Comparison of ENCODE assay signal across 18 cellular contexts in the genomic region with DNA sequence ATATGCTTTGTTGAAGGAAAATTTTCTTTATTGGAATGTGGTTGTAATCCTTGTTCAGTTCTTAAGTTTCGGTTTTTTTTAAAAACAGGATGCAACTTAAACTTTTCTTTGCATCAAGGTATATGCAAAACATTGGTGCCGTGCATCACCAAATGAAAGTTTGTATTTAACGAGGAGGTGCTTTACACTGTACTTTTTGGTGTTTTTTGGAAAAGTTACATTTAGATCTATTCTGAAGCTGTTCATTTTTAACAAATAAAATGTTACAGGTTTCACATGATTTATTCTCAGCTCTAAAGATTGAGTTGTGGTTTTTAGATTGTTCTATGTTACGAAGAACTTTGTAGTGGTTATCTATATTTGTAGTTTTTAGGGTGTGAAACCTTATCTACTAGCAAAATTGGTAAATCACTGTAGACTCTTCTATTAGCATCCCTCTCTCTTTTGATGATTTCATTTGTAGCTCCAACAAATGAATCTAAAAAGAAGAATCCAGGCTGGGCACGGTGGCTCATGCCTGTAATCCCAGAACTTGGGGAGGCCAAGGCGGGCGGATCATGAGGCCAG. TPM values are rescaled to one million over a fixed set of nuclear protein-coding genes. Genes with fewer than 3 reads are reported as not detected.
A peak's percentile ranks its signal among the peaks of the same experiment; 100 is the strongest.
DNase-seq lines count a peak whose midpoint lies in the region; ATAC-seq, FAIRE-seq and TF ChIP-seq lines count a peak whose summit lies in the region.
"Had no signal": no experiment of that assay in that cellular context is flagged by ENCODE, and none has a peak within 500 bp of the region (broad histone marks: within the 10 kb centered on the region; RNA-seq: fewer than 3 reads in every experiment).

No MANE protein-coding gene starts in this region.

- TF ChIP-seq CTCF in natural killer cell (IDR thresholded peaks at IDR 0.05), result no peak
- no peak for TF ChIP-seq CTCF in GM12878 (IDR thresholded peaks at IDR 0.05 in 2 of 3, conservative IDR thresholded peaks at IDR 0.05 in 1 of 3; ENCODE audit: control insufficient read depth in 2 of 3, extremely low read depth in 1 of 3, insufficient read depth in 1 of 3, low read depth in 3 of 3, low read length in 3 of 3)
- no peak for TF ChIP-seq CTCF in WERI-Rb-1 (IDR thresholded peaks at IDR 0.05; ENCODE audit: low read depth, low read length)

- no peak overlapping the region for H2AFZ ChIP-seq in GM12878 (ENCODE audit: control insufficient read depth, low read depth, low read length)

- H3K9me3 Mint-ChIP-seq in natural killer cell, result no peaks in the 10 kb centered on the region
- H3K9me3 Mint-ChIP-seq in natural killer cell treated with Interleukin-12 subunit alpha and Interleukin-12 subunit beta and Interleukin-15 and Interleukin-18, amount 100 ng/mL, for 72 hours, result no peaks in the 10 kb centered on the region
- no peaks in the 10 kb centered on the region for H3K9me3 Mint-ChIP-seq in stimulated activated memory B cell treated with anti-CD40 and anti-IgM and Interleukin-4, amounts not matched to agents 10 μg/mL and 1 μg/mL and 100 μg/mL, for 72 hours

- RAD21 ChIA-PET in GM12878 (lab: Charles Lee; ENCODE audit: unreplicated experiment), result interaction anchor here (0.8 to 5.5 kb wide), 8 partner anchors 10 to 72 kb away, joined by 3 to 53 read pairs (median 4); a partner anchor contains a TSS

- BruUV-seq in GM12878 (replicated peaks; lab: Mats Ljungman, UMichigan), result no TSS peak

- no peaks in the 10 kb centered on the region for H3K27me3 Mint-ChIP-seq in natural killer cell (ENCODE audit: low read depth in 2 of 2)
- H3K27me3 Mint-ChIP-seq in natural killer cell treated with Interleukin-12 subunit alpha and Interleukin-12 subunit beta and Interleukin-15 and Interleukin-18, amount 100 ng/mL, for 72 hours, result no peaks in the 10 kb centered on the region
- H3K27me3 Mint-ChIP-seq in stimulated activated memory B cell treated with anti-CD40 and anti-IgM and Interleukin-4, amounts not matched to agents 10 μg/mL and 1 μg/mL and 100 μg/mL, for 72 hours, result no peaks in the 10 kb centered on the region

- H3K4me1 ChIP-seq in GM12878 (ENCODE audit: control insufficient read depth, insufficient read depth, low read length), result peaks cover 25% of the 10 kb centered on the region
- H3K4me1 ChIP-seq: SJSA1 had no signal

- peak overlapping the region; percentile 31 to 59 for H3K27ac Mint-ChIP-seq in natural killer cell
- peak overlapping the region in 1 of 2 donors; percentile 63 for H3K27ac Mint-ChIP-seq in natural killer cell treated with Interleukin-12 subunit alpha and Interleukin-12 subunit beta and Interleukin-15 and Interleukin-18, amount 100 ng/mL, for 72 hours
- peak overlapping the region; percentile 94 for H3K27ac Mint-ChIP-seq in stimulated activated memory B cell treated with anti-CD40 and anti-IgM and Interleukin-4, amounts not matched to agents 10 μg/mL and 1 μg/mL and 100 μg/mL, for 72 hours

- DNase-seq in natural killer cell, result no peak
- no peak for DNase-seq in natural killer cell treated with Interleukin-12 subunit alpha and Interleukin-12 subunit beta and Interleukin-15 and Interleukin-18, amount 100 ng/mL, for 72 hours (ENCODE audit: low spot score)
- no peak for DNase-seq in GM18507 (ENCODE audit: extremely low spot score, insufficient read length, low read depth)
- no peak for DNase-seq in GM12878 (ENCODE audit: low read depth, low spot score)
- DNase-seq in WERI-Rb-1, result no peak
- DNase-seq in GM19239 (ENCODE audit: insufficient read length, low spot score), result no peak
- DNase-seq: DMS 273 treated with DMSO at 0.1 percent for 48 hours; EL; HCEC 1CT; NCI-H1417; NCI-H2029; NCI-H2227 treated with DMSO at 0.1 percent for 48 hours; NCI-H526 treated with DMSO at 0.1 percent for 48 hours; NK-92 treated with Interleukin-12 subunit alpha and Interleukin-12 subunit beta, amount 100 ng/mL, for 24 hours; PC-3 had no signal

- WGBS in GM12878 (ENCODE audit: insufficient coverage, insufficient replicate concordance, low lambda C conversion rate, missing lambda C conversion rate), result 29% methylated on average over 7 of the region's 7 CpGs

- H4K20me1 ChIP-seq in GM12878 (ENCODE audit: control insufficient read depth, insufficient read depth), result no peaks in the 10 kb centered on the region

- FAIRE-seq in GM18507 (lab: Jason Lieb, UNC), result peak; percentile 49
- peak; percentile 27 for FAIRE-seq in GM12878 (lab: Jason Lieb, UNC)
- no peak for FAIRE-seq in GM19239 (lab: Jason Lieb, UNC)

- H3K4me3 Mint-ChIP-seq in natural killer cell, result no peak overlapping the region
- no peak overlapping the region for H3K4me3 Mint-ChIP-seq in natural killer cell treated with Interleukin-12 subunit alpha and Interleukin-12 subunit beta and Interleukin-15 and Interleukin-18, amount 100 ng/mL, for 72 hours
- peak overlapping the region; percentile 58 for H3K4me3 Mint-ChIP-seq in stimulated activated memory B cell treated with anti-CD40 and anti-IgM and Interleukin-4, amounts not matched to agents 10 μg/mL and 1 μg/mL and 100 μg/mL, for 72 hours

- H3K79me2 ChIP-seq in GM12878 (ENCODE audit: control insufficient read depth, insufficient read depth, low read length), result peaks cover 2% of the 10 kb centered on the region

- H3K36me3 ChIP-seq in GM12878 (ENCODE audit: control insufficient read depth in 2 of 2, insufficient read depth in 2 of 2, low read length in 1 of 2) (peaks cover 9% of the 10 kb centered on the region in 2 experiments; a peak in 3 of 4 replicates), WERI-Rb-1 (no peaks in the 10 kb centered on the region)

- no peak for TF ChIP-seq POLR2A in GM12878 (IDR thresholded peaks at IDR 0.05; ENCODE audit: low read depth, low read length)

- peak overlapping the region; percentile 78 for H3K4me2 ChIP-seq in GM12878 (ENCODE audit: control insufficient read depth, insufficient read depth)

- intact Hi-C loops in natural killer cell (cut with micrococcal nuclease), result no loop called here
- intact Hi-C loops in GM12878 (cut with micrococcal nuclease; ENCODE audit: unreplicated experiment), result no loop called here

- peaks cover 9% of the 10 kb centered on the region for H3K36me3 Mint-ChIP-seq in natural killer cell
- peaks cover 6% of the 10 kb centered on the region for H3K36me3 Mint-ChIP-seq in natural killer cell treated with Interleukin-12 subunit alpha and Interleukin-12 subunit beta and Interleukin-15 and Interleukin-18, amount 100 ng/mL, for 72 hours
- H3K36me3 Mint-ChIP-seq in stimulated activated memory B cell treated with anti-CD40 and anti-IgM and Interleukin-4, amounts not matched to agents 10 μg/mL and 1 μg/mL and 100 μg/mL, for 72 hours, result peaks cover 38% of the 10 kb centered on the region

- ATAC-seq in natural killer cell (no peak), GM12878 (peak; percentile 53), GM21423 (IDR thresholded peaks at IDR 0.05; ENCODE audit: unreplicated experiment) (no peak)
- ATAC-seq in natural killer cell treated with Interleukin-12 subunit alpha and Interleukin-12 subunit beta and Interleukin-15 and Interleukin-18, amount 100 ng/mL, for 72 hours, result no peak
- peak; percentile 27 for ATAC-seq in stimulated activated memory B cell treated with anti-CD40 and anti-IgM and Interleukin-4, amounts not matched to agents 10 μg/mL and 1 μg/mL and 100 μg/mL, for 72 hours
- ATAC-seq: PC-3 had no signal

- H3K4me1 Mint-ChIP-seq in natural killer cell, result no peaks in the 10 kb centered on the region
- H3K4me1 Mint-ChIP-seq in natural killer cell treated with Interleukin-12 subunit alpha and Interleukin-12 subunit beta and Interleukin-15 and Interleukin-18, amount 100 ng/mL, for 72 hours (ENCODE audit: low read depth in 2 of 2), result peaks cover 0 to 6% of the 10 kb centered on the region in 2 donors
- H3K4me1 Mint-ChIP-seq in stimulated activated memory B cell treated with anti-CD40 and anti-IgM and Interleukin-4, amounts not matched to agents 10 μg/mL and 1 μg/mL and 100 μg/mL, for 72 hours, result peaks cover 50% of the 10 kb centered on the region

- H3K27ac ChIP-seq in GM12878 (ENCODE audit: control insufficient read depth, insufficient read depth) (peak overlapping the region; percentile 81), WERI-Rb-1 (no peak overlapping the region)
- H3K27ac ChIP-seq: SJSA1 had no signal

- H3K27me3 ChIP-seq in GM12878 (replicated peaks in 1 of 2; ENCODE audit: control insufficient read depth in 2 of 2, insufficient read depth in 2 of 2, low read length in 1 of 2) (no peaks in the 10 kb centered on the region), WERI-Rb-1 (ENCODE audit: insufficient read depth, low read depth, severe bottlenecking) (no peaks in the 10 kb centered on the region)
- H3K27me3 ChIP-seq: SJSA1 had no signal

- no peak for TF ChIP-seq EP300 in GM12878 (IDR thresholded peaks at IDR 0.05; ENCODE audit: borderline replicate concordance in 1 of 2, control insufficient read depth in 1 of 2, low read depth in 2 of 2, low read length in 2 of 2)

- peak overlapping the region; percentile 21; the same call in 1 of the 2 replicates for H3K4me3 ChIP-seq in GM12878
- H3K4me3 ChIP-seq in WERI-Rb-1 (ENCODE audit: low read depth, low read length), result no peak overlapping the region
- H3K4me3 ChIP-seq: SJSA1 had no signal

- in situ Hi-C loops in GM12878 (cut with MboI), result no loop called here

- no peaks in the 10 kb centered on the region; the same call in 2 of the 3 replicates for H3K9me3 ChIP-seq in GM12878 (replicated peaks; ENCODE audit: control insufficient read depth, insufficient read depth, low read length)
- no peaks in the 10 kb centered on the region for H3K9me3 ChIP-seq in WERI-Rb-1 (ENCODE audit: severe bottlenecking)
- H3K9me3 ChIP-seq: SJSA1 had no signal

- POLR2A ChIA-PET in GM12878 (lab: Charles Lee), result interaction anchor here (1.1 to 4.3 kb wide), 6 partner anchors 10 to 72 kb away, joined by 3 to 46 read pairs (median 6); no protein-coding TSS in a partner anchor

- CTCF ChIA-PET in GM12878 (lab: Yijun Ruan, JAX), result interaction anchor here (0.9 to 4.1 kb wide), 10 partner anchors 8 to 71 kb away, joined by 3 to 32 read pairs (median 6); no protein-coding TSS in a partner anchor

- SMC1A ChIA-PET in GM12878 (lab: Charles Lee; ENCODE audit: uncharacterized antibody, unreplicated experiment), result interaction anchor here (1.2 to 5.0 kb wide), 9 partner anchors 10 to 73 kb away, joined by 4 to 56 read pairs (median 5); no protein-coding TSS in a partner anchor

- H3K9ac ChIP-seq in GM12878 (ENCODE audit: control insufficient read depth, insufficient read depth, low read length), result peak overlapping the region; percentile 37

- TF ChIP-seq RAD21 in GM12878 (IDR thresholded peaks at IDR 0.05; ENCODE audit: insufficient read depth, low read depth, low read length), result no peak

RNA-seq across cellular contexts. Expression of a gene that starts 7.0 kb away (rescaled TPM):
- total RNA-seq in natural killer cell (10 to 100 TPM; 68.1 to 90.5 (median 90.3) TPM), GM12878 (2014; rRNA removed) (39.8 and 44.6 TPM in 2 replicates), GM12878 (2014; rRNA removed; fragmentation: Illumina TruSeq; extraction: Trizol) (41.5 and 50.4 TPM in 2 replicates), GM12878 (2021) (40.0 and 48.3 TPM in 2 replicates)
- 10 to 100 TPM; 67.3 to 74.7 TPM for total RNA-seq in natural killer cell treated with Interleukin-12 subunit alpha and Interleukin-12 subunit beta and Interleukin-15 and Interleukin-18, amount 100 ng/mL, for 72 hours
- total RNA-seq in GM12878 (2013; cell fraction: nucleolus; rRNA removed), result 357 and 406 TPM in 2 replicates
- 22.3 TPM for polyA plus RNA-seq in GM12878 (2011; ENCODE audit: low read depth)
- polyA plus RNA-seq in GM12878 (2011; rRNA removed) (111 and 132 TPM in 2 replicates), GM12878 (2014; fragmentation: Illumina TruSeq; extraction: Trizol) (44.9 and 49.5 TPM in 2 replicates), GM12878 (2014; fragmentation: Nextera tagmentation; extraction: Ambion mirVana) (1 to 10 TPM; 3.9 to 7.3 TPM), GM12878 (2014; rRNA removed) (133 and 136 TPM in 2 replicates), GM12878 (2016; fragmentation: Nextera tagmentation; extraction: Ambion mirVana) (10 to 100 TPM; 26.6 to 26.8 TPM)
- 95.9 and 99.7 TPM in 2 replicates for polyA plus RNA-seq in GM12878 (2011; cell fraction: cytosol; rRNA removed)
- 131 and 218 TPM in 2 replicates for polyA plus RNA-seq in GM12878 (2011; cell fraction: nucleus; rRNA removed)
- polyA plus RNA-seq in GM12878 (2012), result 25.2 and 25.3 TPM in 2 replicates
- 169 and 228 TPM in 2 replicates for polyA minus RNA-seq in GM12878 (2011; rRNA and poly(A)+ RNA removed)
- polyA minus RNA-seq in GM12878 (2011; cell fraction: cytosol; rRNA and poly(A)+ RNA removed), result 25.3 and 42.1 TPM in 2 replicates
- polyA minus RNA-seq in GM12878 (2011; cell fraction: nucleus; rRNA and poly(A)+ RNA removed), result 61.1 and 89.3 TPM in 2 replicates

RNA-seq across cellular contexts. Expression of a gene that starts 34.4 kb away (rescaled TPM):
- total RNA-seq in natural killer cell (10 to 100 TPM; 58.0 to 75.6 (median 72.2) TPM), GM12878 (2014; rRNA removed) (48.3 and 63.8 TPM in 2 replicates), GM12878 (2014; rRNA removed; fragmentation: Illumina TruSeq; extraction: Trizol) (61.5 and 64.6 TPM in 2 replicates), GM12878 (2021) (64.6 and 71.3 TPM in 2 replicates)
- total RNA-seq in natural killer cell treated with Interleukin-12 subunit alpha and Interleukin-12 subunit beta and Interleukin-15 and Interleukin-18, amount 100 ng/mL, for 72 hours, result 10 to 100 TPM; 36.0 to 66.1 TPM
- 25.4 and 27.5 TPM in 2 replicates for total RNA-seq in GM12878 (2013; cell fraction: nucleolus; rRNA removed)
- polyA plus RNA-seq in GM12878 (2011; ENCODE audit: low read depth), result 15.6 TPM
- polyA plus RNA-seq in GM12878 (2011; rRNA removed) (43.2 and 76.1 TPM in 2 replicates), GM12878 (2014; fragmentation: Illumina TruSeq; extraction: Trizol) (82.3 and 101 TPM in 2 replicates), GM12878 (2014; fragmentation: Nextera tagmentation; extraction: Ambion mirVana) (10 to 100 TPM; 25.5 to 35.5 TPM), GM12878 (2014; rRNA removed) (54.2 and 65.6 TPM in 2 replicates), GM12878 (2016; fragmentation: Nextera tagmentation; extraction: Ambion mirVana) (100 to 1,000 TPM in 1 of 2 experiments, 10 to 100 TPM in 1; 98.9 to 101 TPM)
- polyA plus RNA-seq in GM12878 (2011; cell fraction: cytosol; rRNA removed), result 10.8 and 19.8 TPM in 2 replicates
- 10.2 and 11.0 TPM in 2 replicates for polyA plus RNA-seq in GM12878 (2011; cell fraction: nucleus; rRNA removed)
- 26.0 and 32.2 TPM in 2 replicates for polyA plus RNA-seq in GM12878 (2012)
- polyA minus RNA-seq in GM12878 (2011; rRNA and poly(A)+ RNA removed), result 22.0 and 35.8 TPM in 2 replicates
- polyA minus RNA-seq in GM12878 (2011; cell fraction: cytosol; rRNA and poly(A)+ RNA removed), result 15.8 and 20.3 TPM in 2 replicates
- 4.0 and 7.4 TPM in 2 replicates for polyA minus RNA-seq in GM12878 (2011; cell fraction: nucleus; rRNA and poly(A)+ RNA removed)

RNA-seq across cellular contexts. Expression of a gene that starts 47.4 kb away (rescaled TPM):
- 10 to 100 TPM; 51.2 to 58.5 (median 57.6) TPM for total RNA-seq in natural killer cell
- total RNA-seq in natural killer cell treated with Interleukin-12 subunit alpha and Interleukin-12 subunit beta and Interleukin-15 and Interleukin-18, amount 100 ng/mL, for 72 hours, result 10 to 100 TPM; 42.7 to 59.7 TPM
- total RNA-seq in GM12878 (2013; cell fraction: nucleolus; rRNA removed), result 111 and 115 TPM in 2 replicates
- total RNA-seq in GM12878 (2014; rRNA removed), result 39.0 and 43.9 TPM in 2 replicates
- total RNA-seq in GM12878 (2014; rRNA removed; fragmentation: Illumina TruSeq; extraction: Trizol), result 27.1 and 28.1 TPM in 2 replicates
- total RNA-seq in GM12878 (2021), result 74.8 and 79.9 TPM in 2 replicates
- 31.9 TPM for polyA plus RNA-seq in GM12878 (2011; ENCODE audit: low read depth)
- polyA plus RNA-seq in GM12878 (2011; rRNA removed), result 15.6 and 24.0 TPM in 2 replicates
- 25.5 and 30.7 TPM in 2 replicates for polyA plus RNA-seq in GM12878 (2011; cell fraction: cytosol; rRNA removed)
- polyA plus RNA-seq in GM12878 (2011; cell fraction: nucleus; rRNA removed), result 58.0 and 65.4 TPM in 2 replicates
- 32.0 and 41.2 TPM in 2 replicates for polyA plus RNA-seq in GM12878 (2012)
- polyA plus RNA-seq in GM12878 (2014; fragmentation: Illumina TruSeq; extraction: Trizol), result 36.9 and 37.1 TPM in 2 replicates
- polyA plus RNA-seq in GM12878 (2014; fragmentation: Nextera tagmentation; extraction: Ambion mirVana), result 10 to 100 TPM; 15.5 to 25.5 TPM
- 55.8 and 61.4 TPM in 2 replicates for polyA plus RNA-seq in GM12878 (2014; rRNA removed)
- 10 to 100 TPM; 51.1 to 52.5 TPM for polyA plus RNA-seq in GM12878 (2016; fragmentation: Nextera tagmentation; extraction: Ambion mirVana)
- polyA minus RNA-seq in GM12878 (2011; rRNA and poly(A)+ RNA removed), result 44.8 and 57.2 TPM in 2 replicates
- 17.2 and 25.2 TPM in 2 replicates for polyA minus RNA-seq in GM12878 (2011; cell fraction: cytosol; rRNA and poly(A)+ RNA removed)
- 34.0 and 51.4 TPM in 2 replicates for polyA minus RNA-seq in GM12878 (2011; cell fraction: nucleus; rRNA and poly(A)+ RNA removed)

Comparison
In these comparisons a context has a peak if more than half of its experiments do, and no peak if none do; other contexts are left out.
1. ATAC-seq: peak in GM12878 (single experiment) and stimulated activated memory B cell treated with anti-CD40 and anti-IgM and Interleukin-4, amounts not matched to agents 10 μg/mL and 1 μg/mL and 100 μg/mL, for 72 hours (single experiment); none in natural killer cell (0 of 3), natural killer cell treated with Interleukin-12 subunit alpha and Interleukin-12 subunit beta and Interleukin-15 and Interleukin-18, amount 100 ng/mL, for 72 hours (0 of 2) and GM21423 (single experiment).